ENCODE assay signal across 14 cellular contexts in the genomic region with DNA sequence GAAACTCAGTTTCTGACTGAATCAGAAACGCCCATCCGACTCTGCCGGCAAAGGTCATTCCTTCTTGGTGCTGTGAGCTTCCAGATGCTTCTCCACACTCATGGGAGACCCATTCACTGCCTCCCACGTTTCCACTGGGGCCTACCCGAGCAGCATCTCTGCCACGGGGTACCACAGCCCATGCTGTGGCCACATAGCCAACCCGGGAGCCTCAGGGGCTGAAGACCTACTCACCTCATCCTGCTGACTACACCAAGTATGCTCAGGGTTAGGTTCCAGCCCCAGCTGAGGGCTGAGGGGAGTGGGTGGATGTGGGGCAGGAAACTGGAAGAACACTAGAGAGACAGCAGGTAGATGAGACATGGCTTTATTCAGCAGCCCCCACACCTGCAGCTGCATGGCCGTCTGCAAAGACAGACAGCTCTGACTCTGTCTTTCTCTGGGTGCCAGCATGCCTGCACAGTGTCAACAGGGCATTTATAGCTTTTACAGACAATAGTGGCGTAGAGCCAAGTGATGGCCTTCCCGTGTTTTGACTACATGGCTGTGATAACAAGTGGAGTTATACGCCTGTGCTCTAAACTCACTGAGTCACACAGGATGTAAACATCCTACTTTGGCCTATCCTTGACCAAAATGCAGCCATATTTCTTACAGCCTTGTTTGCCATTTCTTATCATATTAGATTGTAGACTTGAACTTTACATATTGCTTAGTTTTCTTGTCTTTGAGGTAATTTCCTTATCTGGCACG. TPM values are rescaled to one million over a fixed set of nuclear protein-coding genes. Genes with fewer than 3 reads are reported as not detected.
DNase-seq lines count a peak whose midpoint lies in the region; ATAC-seq and TF ChIP-seq lines count a peak whose summit lies in the region.
"Had no signal": no experiment of that assay in that cellular context is flagged by ENCODE, and none has a peak within 500 bp of the region (broad histone marks: within the 10 kb centered on the region; RNA-seq: fewer than 3 reads in every experiment).

No MANE protein-coding gene starts in this region.

- H3K27ac Mint-ChIP-seq in activated T-helper 17 cell treated with anti-CD3 and anti-CD28 coated beads, Interleukin-2, amount 50 U/mL, for 72 hours, result no peak overlapping the region
- H3K27ac Mint-ChIP-seq: activated T-helper 2 cell treated with anti-CD3 and anti-CD28 coated beads, Interferon-gamma antibody, Interleukin-2, Interleukin-4, amounts not matched to agents 10 μg/mL and 5 μg/mL and 100 μg/mL, durations not matched to agents 14 hours and 24 hours and 36 hours had no signal

- no peaks in the 10 kb centered on the region for H3K27me3 Mint-ChIP-seq in activated T-helper 17 cell treated with anti-CD3 and anti-CD28 coated beads, Interleukin-2, amount 50 U/mL, for 72 hours

- H3K4me3 Mint-ChIP-seq in activated T-helper 17 cell treated with anti-CD3 and anti-CD28 coated beads, Interleukin-2, amount 50 U/mL, for 72 hours, result no peak overlapping the region

- no peaks in the 10 kb centered on the region for H3K27me3 ChIP-seq in heart left ventricle
- no peaks in the 10 kb centered on the region for H3K27me3 ChIP-seq in right atrium auricular region
- H3K27me3 ChIP-seq in esophagus muscularis mucosa, result no peaks in the 10 kb centered on the region

- peak overlapping the region in 1 of 12 donors; percentile 45 for H3K27ac ChIP-seq in heart left ventricle
- no peak overlapping the region for H3K27ac ChIP-seq in right atrium auricular region
- peak overlapping the region; percentile 97 for H3K27ac ChIP-seq in VCaP
- peak overlapping the region in 1 of 4 donors; percentile 27 for H3K27ac ChIP-seq in esophagus muscularis mucosa (replicated peaks in 1 of 4)
- H3K27ac ChIP-seq: KMS-11 had no signal

- intact Hi-C loops in heart left ventricle (cut with DNase I), result no loop called here
- intact Hi-C loops in left colon (cut with DNase I, micrococcal nuclease), result no loop called here
- intact Hi-C loops in esophagus muscularis mucosa (cut with DNase I), result no loop called here

- WGBS in heart left ventricle, 4 donors, result 52 to 61% (median 56%) methylated on average over 8 to 12 of the region's 12 CpGs
- WGBS in esophagus muscularis mucosa, result 73% methylated on average over 6 of the region's 12 CpGs

- TF ChIP-seq POLR2A in heart left ventricle (IDR thresholded peaks at IDR 0.05) (no peak), esophagus muscularis mucosa (IDR thresholded peaks at IDR 0.05; ENCODE audit: low read depth) (no peak)

- H3K36me3 ChIP-seq in heart left ventricle, result no peaks in the 10 kb centered on the region
- no peaks in the 10 kb centered on the region for H3K36me3 ChIP-seq in right atrium auricular region
- no peaks in the 10 kb centered on the region for H3K36me3 ChIP-seq in esophagus muscularis mucosa

- DNase-seq in heart left ventricle, result peak in 1 of 5 donors; percentile 49
- DNase-seq in right atrium auricular region (ENCODE audit: low spot score), result no peak
- DNase-seq in left colon, result peak; percentile 73 to 83
- DNase-seq in esophagus muscularis mucosa (ENCODE audit: extremely low spot score), result no peak
- DNase-seq: caudate nucleus, DMS79, H7 had no signal

- H3K36me3 Mint-ChIP-seq in activated T-helper 17 cell treated with anti-CD3 and anti-CD28 coated beads, Interleukin-2, amount 50 U/mL, for 72 hours (ENCODE audit: low read depth), result no peaks in the 10 kb centered on the region

- TF ChIP-seq EP300 in esophagus muscularis mucosa (IDR thresholded peaks at IDR 0.05), result no peak

- no peaks in the 10 kb centered on the region for H3K9me3 Mint-ChIP-seq in activated T-helper 17 cell treated with anti-CD3 and anti-CD28 coated beads, Interleukin-2, amount 50 U/mL, for 72 hours
- H3K9me3 Mint-ChIP-seq: activated T-helper 2 cell treated with anti-CD3 and anti-CD28 coated beads, Interferon-gamma antibody, Interleukin-2, Interleukin-4, amounts not matched to agents 10 μg/mL and 5 μg/mL and 100 μg/mL, durations not matched to agents 14 hours and 24 hours and 36 hours had no signal

- H3K4me3 ChIP-seq in heart left ventricle (no peak overlapping the region), right atrium auricular region (no peak overlapping the region), esophagus muscularis mucosa (no peak overlapping the region)

- H3K4me1 Mint-ChIP-seq in activated T-helper 17 cell treated with anti-CD3 and anti-CD28 coated beads, Interleukin-2, amount 50 U/mL, for 72 hours, result no peaks in the 10 kb centered on the region

- H3K4me1 ChIP-seq in heart left ventricle (peaks cover 0 to 26% (median 13%) of the 10 kb centered on the region in 12 donors), right atrium auricular region (peaks cover 0 to 20% of the 10 kb centered on the region in 2 donors), esophagus muscularis mucosa (peaks cover 22 to 31% (median 27%) of the 10 kb centered on the region in 4 donors)

- H3K9me3 ChIP-seq in heart left ventricle (no peaks in the 10 kb centered on the region), right atrium auricular region (no peaks in the 10 kb centered on the region), esophagus muscularis mucosa (no peaks in the 10 kb centered on the region)

- no peak for TF ChIP-seq CTCF in heart left ventricle (IDR thresholded peaks at IDR 0.05)
- TF ChIP-seq CTCF in right atrium auricular region (IDR thresholded peaks at IDR 0.05), result no peak
- TF ChIP-seq CTCF in VCaP (conservative IDR thresholded peaks at IDR 0.05), result no peak
- no peak for TF ChIP-seq CTCF in esophagus muscularis mucosa (IDR thresholded peaks at IDR 0.05)

- ATAC-seq in heart left ventricle, result peak; percentile 40 to 61 (median 50)
- peak; percentile 36 for ATAC-seq in left colon
- no peak for ATAC-seq in HG02571 (IDR thresholded peaks at IDR 0.05; ENCODE audit: unreplicated experiment)
- ATAC-seq in HG03571 (IDR thresholded peaks at IDR 0.05; ENCODE audit: unreplicated experiment), result no peak
- ATAC-seq in activated T-helper 17 cell treated with anti-CD3 and anti-CD28 coated beads, Interleukin-2, amount 50 U/mL, for 72 hours (replicated peaks), result no peak
- ATAC-seq: activated CD4-positive, CD25-positive, alpha-beta regulatory T cell treated with anti-CD3 and anti-CD28 coated beads, Interleukin-2, amount 50 U/mL, for 24 hours had no signal

RNA-seq across cellular contexts. Expression of a gene that starts 16.5 kb away (rescaled TPM):
- 10 to 100 TPM in 6 of 9 donors, 1 to 10 TPM in 3; 7.1 to 15.1 (median 12.4) TPM for total RNA-seq in heart left ventricle
- polyA plus RNA-seq in heart left ventricle, result 10 to 100 TPM; 10.1 to 14.2 TPM
- total RNA-seq in right atrium auricular region, result 10 to 100 TPM; 13.8 to 16.7 TPM
- total RNA-seq in left colon, result 10 to 100 TPM in 1 of 2 donors, 1 to 10 TPM in 1; 9.7 to 12.9 TPM
- 10 to 100 TPM in 1 of 2 donors, 1 to 10 TPM in 1; 3.2 to 10.4 TPM for total RNA-seq in activated T-helper 17 cell treated with anti-CD3 and anti-CD28 coated beads, Interleukin-2, amount 50 U/mL, for 72 hours
- 10 to 100 TPM; 36.9 to 66.9 (median 52.8) TPM for total RNA-seq in esophagus muscularis mucosa

RNA-seq across cellular contexts. Expression of a gene that starts 22.8 kb away (rescaled TPM):
- 1 to 10 TPM; 1.5 to 5.4 (median 3.0) TPM for total RNA-seq in heart left ventricle
- 1 to 10 TPM in 1 of 2 donors, under 1 TPM in 1; 0.80 to 2.0 TPM for polyA plus RNA-seq in heart left ventricle
- 1 to 10 TPM; 3.4 to 4.8 TPM for total RNA-seq in right atrium auricular region
- total RNA-seq in left colon, result 1 to 10 TPM; 7.4 to 8.3 TPM
- 1 to 10 TPM; 2.9 to 4.3 TPM for total RNA-seq in activated T-helper 17 cell treated with anti-CD3 and anti-CD28 coated beads, Interleukin-2, amount 50 U/mL, for 72 hours
- 10 to 100 TPM in 1 of 4 donors, 1 to 10 TPM in 3; 3.3 to 18.7 (median 6.6) TPM for total RNA-seq in esophagus muscularis mucosa

RNA-seq across cellular contexts. Expression of a gene that starts 22.9 kb away (rescaled TPM):
- total RNA-seq in heart left ventricle, result not detected
- under 1 TPM in 1 of 2 donors, not detected in 1; 0.11 TPM for polyA plus RNA-seq in heart left ventricle
- total RNA-seq in right atrium auricular region, result not detected
- total RNA-seq in left colon, result not detected
- not detected for total RNA-seq in activated T-helper 17 cell treated with anti-CD3 and anti-CD28 coated beads, Interleukin-2, amount 50 U/mL, for 72 hours
- total RNA-seq in esophagus muscularis mucosa, result under 1 TPM in 1 of 4 donors, not detected in 3; 0.80 TPM
- total RNA-seq: activated T-helper 2 cell treated with anti-CD3 and anti-CD28 coated beads, Interferon-gamma antibody, Interleukin-2, Interleukin-4, amounts not matched to agents 10 μg/mL and 5 μg/mL and 100 μg/mL, durations not matched to agents 14 hours and 24 hours and 36 hours had no signal

Comparison
In these comparisons a context has a peak if more than half of its experiments do, and no peak if none do; other contexts are left out.
1. ATAC-seq: peak in heart left ventricle (4 of 4) and left colon (single experiment); none in HG02571 (single experiment), HG03571 (single experiment) and activated T-helper 17 cell treated with anti-CD3 and anti-CD28 coated beads, Interleukin-2, amount 50 U/mL, for 72 hours (single experiment).
2. DNase-seq: peak in left colon (2 of 2); none in right atrium auricular region (single experiment) and esophagus muscularis mucosa (single experiment).